ENCODE assay signal across 1 cellular context in genomic region chr3:13683288-13683687, GRCh38.
TF ChIP-seq lines count a peak whose summit lies in the region.

No MANE protein-coding gene starts in this region.

TF ChIP-seq in H1, 55 proteins besides CTCF, POLR2A, EP300 and RAD21:
- TF ChIP-seq NANOG (IDR thresholded peaks at IDR 0.05; ENCODE audit: insufficient read depth, low read depth, low read length, poor library complexity, severe bottlenecking) = no peak
- TF ChIP-seq, protein P1, sequence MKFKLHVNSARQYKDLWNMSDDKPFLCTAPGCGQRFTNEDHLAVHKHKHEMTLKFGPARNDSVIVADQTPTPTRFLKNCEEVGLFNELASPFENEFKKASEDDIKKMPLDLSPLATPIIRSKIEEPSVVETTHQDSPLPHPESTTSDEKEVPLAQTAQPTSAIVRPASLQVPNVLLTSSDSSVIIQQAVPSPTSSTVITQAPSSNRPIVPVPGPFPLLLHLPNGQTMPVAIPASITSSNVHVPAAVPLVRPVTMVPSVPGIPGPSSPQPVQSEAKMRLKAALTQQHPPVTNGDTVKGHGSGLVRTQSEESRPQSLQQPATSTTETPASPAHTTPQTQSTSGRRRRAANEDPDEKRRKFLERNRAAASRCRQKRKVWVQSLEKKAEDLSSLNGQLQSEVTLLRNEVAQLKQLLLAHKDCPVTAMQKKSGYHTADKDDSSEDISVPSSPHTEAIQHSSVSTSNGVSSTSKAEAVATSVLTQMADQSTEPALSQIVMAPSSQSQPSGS (IDR thresholded peaks at IDR 0.05; ENCODE audit: low read length) = no peak
- TF ChIP-seq SIN3A (conservative IDR thresholded peaks at IDR 0.05 in 1 of 2, IDR thresholded peaks at IDR 0.05 in 1 of 2; ENCODE audit: low read depth in 1 of 2, low read length in 2 of 2) = no peak
- no peak for TF ChIP-seq ZNF274 (IDR thresholded peaks at IDR 0.05; ENCODE audit: borderline replicate concordance, extremely low read depth, low read length)
- TF ChIP-seq POLR2AphosphoS5 (IDR thresholded peaks at IDR 0.05; ENCODE audit: low read depth, low read length) = no peak
- TF ChIP-seq SUZ12 (IDR thresholded peaks at IDR 0.05; ENCODE audit: low read length) = no peak
- TF ChIP-seq TAF7 (optimal IDR thresholded peaks at IDR 0.05; ENCODE audit: borderline replicate concordance, low read depth, low read length) = no peak
- no peak for TF ChIP-seq CTBP2 (IDR thresholded peaks at IDR 0.05; ENCODE audit: borderline replicate concordance, insufficient read depth, insufficient read length, low read length)
- no peak for TF ChIP-seq KDM1A (IDR thresholded peaks at IDR 0.05; ENCODE audit: borderline replicate concordance, low read length)
- no peak for TF ChIP-seq BACH1 (IDR thresholded peaks at IDR 0.05; ENCODE audit: low read length)
- TF ChIP-seq HDAC6 (IDR thresholded peaks at IDR 0.05; ENCODE audit: low read depth, low read length) = no peak
- TF ChIP-seq PHF8 (conservative IDR thresholded peaks at IDR 0.05; ENCODE audit: low read depth, low read length) = no peak
- no peak for TF ChIP-seq SP2 (IDR thresholded peaks at IDR 0.05; ENCODE audit: low read length)
